Comparison of ENCODE assay signal across 27 cellular contexts in the genomic region with DNA sequence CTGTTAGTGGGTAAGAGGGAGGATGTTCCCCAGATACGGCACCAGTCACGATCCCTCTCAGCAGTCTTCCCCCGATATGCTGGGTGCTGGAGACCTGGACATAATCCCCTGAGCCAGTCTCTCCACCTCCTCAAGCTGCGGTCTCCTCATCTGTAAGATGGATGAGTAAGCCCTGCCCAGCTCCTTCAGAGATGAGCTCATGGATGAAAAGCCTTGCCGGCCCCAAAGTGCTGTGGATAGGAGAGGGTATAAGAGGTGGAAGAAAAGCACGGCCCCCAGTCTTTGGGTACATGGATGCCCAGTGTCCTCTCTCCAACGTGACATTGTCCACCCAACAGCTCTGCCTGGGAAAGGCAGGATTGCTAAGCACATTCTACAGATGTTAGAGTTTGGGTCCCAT. TPM values are rescaled to one million over a fixed set of nuclear protein-coding genes. Genes with fewer than 3 reads are reported as not detected.
A peak's percentile ranks its signal among the peaks of the same experiment; 100 is the strongest.
DNase-seq lines count a peak whose midpoint lies in the region; ATAC-seq, FAIRE-seq and TF ChIP-seq lines count a peak whose summit lies in the region.
"Had no signal": no experiment of that assay in that cellular context is flagged by ENCODE, and none has a peak within 500 bp of the region (broad histone marks: within the 10 kb centered on the region; RNA-seq: fewer than 3 reads in every experiment).

No MANE protein-coding gene starts in this region.

- H3K27me3 ChIP-seq in astrocyte (ENCODE audit: insufficient read depth, low read length): peaks cover 3% of the 10 kb centered on the region
- H3K27me3 ChIP-seq in smooth muscle cell (ENCODE audit: low read depth): no peaks in the 10 kb centered on the region

- no peaks in the 10 kb centered on the region for H3F3A ChIP-seq in smooth muscle cell (ENCODE audit: low read depth)

- DNase-seq in HFFc6 (peak; percentile 47), astrocyte (ENCODE audit: low read depth) (peak; percentile 44), epithelial cell of esophagus (ENCODE audit: low read depth) (peak; percentile 19), smooth muscle cell (lab: John Stamatoyannopoulos, UW; ENCODE audit: unreplicated experiment) (no peak), omental fat pad (ENCODE audit: low spot score) (no peak), NCI-H1092 (lab: John Stamatoyannopoulos, UW) (no peak)
- DNase-seq in activated effector memory CD4-positive, alpha-beta T cell treated with anti-CD3 and anti-CD28 coated beads, Interleukin-2, amount 50 U/mL, for 16 hours: no peak
- DNase-seq: Calu3; MV-4-11; NCI-H1105 treated with DMSO at 0.1 percent for 48 hours; NCI-H146; NCI-H1930; NCI-H446; NCI-H524 treated with DMSO at 0.1 percent for 48 hours; NCI-H774; NK-92 treated with Interleukin-12 subunit alpha and Interleukin-12 subunit beta, amount 100 ng/mL, for 24 hours; PC-3; SJCRH30 had no signal

- TF ChIP-seq CTCF in HFFc6 (IDR thresholded peaks at IDR 0.05): no peak
- no peak for TF ChIP-seq CTCF in astrocyte (IDR thresholded peaks at IDR 0.05; ENCODE audit: insufficient read depth, low read depth, low read length)
- TF ChIP-seq CTCF in epithelial cell of esophagus (IDR thresholded peaks at IDR 0.05; ENCODE audit: insufficient read depth, low read depth, low read length, missing control alignments): no peak
- TF ChIP-seq CTCF in smooth muscle cell (IDR thresholded peaks at IDR 0.05; ENCODE audit: borderline replicate concordance, insufficient read depth, poor library complexity, severe bottlenecking): no peak
- no peak for TF ChIP-seq CTCF in omental fat pad (IDR thresholded peaks at IDR 0.05)

- H3K4me3 Mint-ChIP-seq in HFFc6 (no peak overlapping the region), astrocyte (ENCODE audit: unreplicated experiment) (no peak overlapping the region)

- no peak overlapping the region for H3K4me2 ChIP-seq in astrocyte (ENCODE audit: low read length)
- H3K4me2 ChIP-seq in smooth muscle cell: no peak overlapping the region

- no peaks in the 10 kb centered on the region for H3K9me3 ChIP-seq in astrocyte (ENCODE audit: insufficient read depth, low read depth, low read length)
- no peaks in the 10 kb centered on the region for H3K9me3 ChIP-seq in smooth muscle cell (replicated peaks; ENCODE audit: low read depth)
- H3K9me3 ChIP-seq: SJCRH30 had no signal

- no peaks in the 10 kb centered on the region for H3K36me3 Mint-ChIP-seq in HFFc6 (ENCODE audit: low read depth)
- peaks cover 2% of the 10 kb centered on the region for H3K36me3 Mint-ChIP-seq in astrocyte (ENCODE audit: low read depth, unreplicated experiment)

- H3K9ac ChIP-seq in astrocyte (ENCODE audit: low read length) (no peak overlapping the region), smooth muscle cell (ENCODE audit: low read depth) (no peak overlapping the region)

- H3K27ac Mint-ChIP-seq in HFFc6 (no peak overlapping the region), astrocyte (ENCODE audit: unreplicated experiment) (no peak overlapping the region)

- no peaks in the 10 kb centered on the region for H3K9me3 Mint-ChIP-seq in HFFc6
- peaks cover 2% of the 10 kb centered on the region for H3K9me3 Mint-ChIP-seq in astrocyte (ENCODE audit: unreplicated experiment)

- H3K4me1 ChIP-seq in astrocyte (ENCODE audit: insufficient read depth, low read length) (peaks cover 9% of the 10 kb centered on the region), smooth muscle cell (ENCODE audit: low read depth) (no peaks in the 10 kb centered on the region)
- H3K4me1 ChIP-seq: SJCRH30 had no signal

- no peak for FAIRE-seq in astrocyte (lab: Jason Lieb, UNC)
- FAIRE-seq: G401.6, GM12891, H54, HTR-8/SVneo had no signal

- H3K4me3 ChIP-seq in astrocyte (ENCODE audit: insufficient read depth, low read depth, low read length) (no peak overlapping the region), epithelial cell of esophagus (ENCODE audit: low read length) (no peak overlapping the region), smooth muscle cell (no peak overlapping the region)
- H3K4me3 ChIP-seq: SJCRH30 had no signal

- H3K27ac ChIP-seq in astrocyte (ENCODE audit: low read depth, low read length): no peak overlapping the region
- peak overlapping the region; percentile 47 for H3K27ac ChIP-seq in smooth muscle cell (ENCODE audit: low read depth)
- H3K27ac ChIP-seq: SJCRH30 had no signal

- H4K20me1 ChIP-seq in astrocyte (ENCODE audit: insufficient read depth, low read length) (no peaks in the 10 kb centered on the region), smooth muscle cell (ENCODE audit: low read depth) (no peaks in the 10 kb centered on the region)

- peaks cover 4% of the 10 kb centered on the region for H3K27me3 Mint-ChIP-seq in HFFc6 (ENCODE audit: insufficient read depth)
- peaks cover 15% of the 10 kb centered on the region for H3K27me3 Mint-ChIP-seq in astrocyte (ENCODE audit: low read depth, unreplicated experiment)

- no peak for ATAC-seq in omental fat pad (ENCODE audit: low FRiP score)
- no peak for ATAC-seq in HG03280 (IDR thresholded peaks at IDR 0.05; ENCODE audit: unreplicated experiment)
- ATAC-seq: PC-3, Right ventricle myocardium inferior, SK-N-SH treated with all-trans-retinoic acid at 6 μM for 48 hours had no signal

- 37% methylated on average over 7 of the region's 7 CpGs for WGBS in smooth muscle cell (ENCODE audit: low lambda C conversion rate)

- H2AFZ ChIP-seq in astrocyte (ENCODE audit: low read depth, low read length) (no peak overlapping the region), smooth muscle cell (ENCODE audit: low read depth) (no peak overlapping the region)

- peaks cover 42% of the 10 kb centered on the region for H3K4me1 Mint-ChIP-seq in HFFc6 (ENCODE audit: low read depth)
- H3K4me1 Mint-ChIP-seq in astrocyte (ENCODE audit: low read depth, unreplicated experiment): peaks cover 15% of the 10 kb centered on the region

- H3K36me3 ChIP-seq in astrocyte (ENCODE audit: insufficient read depth, low read length) (no peaks in the 10 kb centered on the region), smooth muscle cell (ENCODE audit: low read depth) (no peaks in the 10 kb centered on the region)
- H3K36me3 ChIP-seq: SJCRH30 had no signal

- no peaks in the 10 kb centered on the region for H3K79me2 ChIP-seq in astrocyte (ENCODE audit: insufficient read depth, low read length)
- no peaks in the 10 kb centered on the region for H3K79me2 ChIP-seq in smooth muscle cell (ENCODE audit: low read depth)

RNA-seq across cellular contexts. Expression of a gene that starts 4.5 kb away (rescaled TPM):
- total RNA-seq in HFFc6 (2021; fragmentation: NEBNext Ultra II Directional; extraction: Animal tissue kit (Norgen Biotek cat#: 25700)): under 1 TPM; 0.09 to 0.64 (median 0.18) TPM
- total RNA-seq in astrocyte (1.2 and 1.6 TPM in 2 replicates), smooth muscle cell (1.6 and 2.2 TPM in 2 replicates), omental fat pad (1 to 10 TPM in 1 of 4 donors, under 1 TPM in 1, not detected in 2; 0.28 to 2.9 TPM)
- polyA plus RNA-seq in smooth muscle cell: 0.83 and 1.1 TPM in 2 replicates
- total RNA-seq: Calu3, MCF 10A had no signal

RNA-seq across cellular contexts. Expression of a gene that starts 17.6 kb away (rescaled TPM):
- total RNA-seq in HFFc6 (2021; fragmentation: NEBNext Ultra II Directional; extraction: Animal tissue kit (Norgen Biotek cat#: 25700)): 1 to 10 TPM; 4.6 to 6.7 (median 4.9) TPM
- total RNA-seq in astrocyte (21.4 and 23.0 TPM in 2 replicates), smooth muscle cell (68.9 and 72.8 TPM in 2 replicates), omental fat pad (10 to 100 TPM in 1 of 4 donors, 1 to 10 TPM in 2, under 1 TPM in 1; 0.69 to 43.1 (median 3.6) TPM)
- 55.9 and 87.6 TPM in 2 replicates for polyA plus RNA-seq in smooth muscle cell
- total RNA-seq: RPMI7951 had no signal

Comparison
In these comparisons a context has a peak if more than half of its experiments do, and no peak if none do; other contexts are left out.
1. DNase-seq: peak in HFFc6 (single experiment), astrocyte (single experiment) and epithelial cell of esophagus (single experiment); none in smooth muscle cell (single experiment), omental fat pad (single experiment), activated effector memory CD4-positive, alpha-beta T cell treated with anti-CD3 and anti-CD28 coated beads, Interleukin-2, amount 50 U/mL, for 16 hours (single experiment) and NCI-H1092 (single experiment).